8 cellular contexts compared by ENCODE assay signal in genomic region chr15:60005352-60006202, GRCh38. TPM values are rescaled to one million over a fixed set of nuclear protein-coding genes. Genes with fewer than 3 reads are reported as not detected.
DNase-seq lines count a peak whose midpoint lies in the region; ATAC-seq and TF ChIP-seq lines count a peak whose summit lies in the region.

No MANE protein-coding gene starts in this region.

- H3K4me3 Mint-ChIP-seq in CD4-positive, alpha-beta memory T cell: peak overlapping the region; percentile 86 to 95 (median 89)
- peak overlapping the region; percentile 79 to 88 (median 88) for H3K4me3 Mint-ChIP-seq in brain

- no peaks in the 10 kb centered on the region for H3K9me3 ChIP-seq in CD4-positive, alpha-beta memory T cell (ENCODE audit: control insufficient read depth in 1 of 2, low read length in 2 of 2)
- H3K9me3 ChIP-seq in mucosa of rectum (ENCODE audit: control insufficient read depth in 2 of 2, low read length in 2 of 2): no peaks in the 10 kb centered on the region

- H3K9ac ChIP-seq in mucosa of rectum (ENCODE audit: low read depth in 1 of 2, low read length in 2 of 2): peak overlapping the region in 1 of 2 donors; percentile 9

- H3K4me1 Mint-ChIP-seq in CD4-positive, alpha-beta memory T cell: peaks cover 24 to 57% (median 28%) of the 10 kb centered on the region in 4 donors
- peaks cover 61% of the 10 kb centered on the region for H3K4me1 Mint-ChIP-seq in brain

- no peak for TF ChIP-seq CTCF in brain (conservative IDR thresholded peaks at IDR 0.05)

- no peak for DNase-seq in CD4-positive, alpha-beta memory T cell
- DNase-seq in activated gamma-delta T cell treated with Interleukin-2 at 50 U/mL for 16 hours (no peak), NCI-H2171 treated with DMSO at 0.1 percent for 48 hours (lab: John Stamatoyannopoulos, UW) (no peak), AML-193 (lab: John Stamatoyannopoulos, UW) (no peak), NCI-H1930 (lab: John Stamatoyannopoulos, UW) (no peak)

- H3K27ac ChIP-seq in CD4-positive, alpha-beta memory T cell (ENCODE audit: low read depth, low read length): no peak overlapping the region
- H3K27ac ChIP-seq in mucosa of rectum (ENCODE audit: low read depth in 2 of 2, low read length in 2 of 2): no peak overlapping the region

- peaks cover 2 to 42% (median 22%) of the 10 kb centered on the region in 8 donors for H3K9me3 Mint-ChIP-seq in CD4-positive, alpha-beta memory T cell
- H3K9me3 Mint-ChIP-seq in brain: peaks cover 0 to 3% (median 0%) of the 10 kb centered on the region in 5 experiments

- H3K36me3 ChIP-seq in CD4-positive, alpha-beta memory T cell (ENCODE audit: insufficient read depth, low read length): no peaks in the 10 kb centered on the region
- H3K36me3 ChIP-seq in mucosa of rectum (ENCODE audit: control insufficient read depth in 2 of 2, insufficient read depth in 2 of 2, low read length in 2 of 2): no peaks in the 10 kb centered on the region

- peaks cover 71 to 77% of the 10 kb centered on the region in 2 donors for H3K27me3 Mint-ChIP-seq in CD4-positive, alpha-beta memory T cell
- H3K27me3 Mint-ChIP-seq in brain: peaks cover 100% of the 10 kb centered on the region

- peaks cover 40% of the 10 kb centered on the region for H3K4me1 ChIP-seq in CD4-positive, alpha-beta memory T cell (ENCODE audit: insufficient read depth, low read length)
- peaks cover 17 to 26% of the 10 kb centered on the region in 2 donors for H3K4me1 ChIP-seq in mucosa of rectum (ENCODE audit: control insufficient read depth in 2 of 2, insufficient read depth in 2 of 2, low read length in 2 of 2)

- CTCF ChIA-PET in CD4-positive, alpha-beta memory T cell (lab: Charles Lee; ENCODE audit: partially characterized antibody): no interaction called here

- intact Hi-C loops in CD4-positive, alpha-beta memory T cell (cut with micrococcal nuclease): loop anchor here (1.0 to 5.0 kb wide), 4 partner anchors 8 to 318 kb away; partner anchors contain the start of gene BNIP2

- peak overlapping the region; percentile 43 to 96 (median 82) for H3K27ac Mint-ChIP-seq in CD4-positive, alpha-beta memory T cell
- H3K27ac Mint-ChIP-seq in brain: peak overlapping the region in 3 of 5 experiments; percentile 93 to 94 (median 94)

- peaks cover 85% of the 10 kb centered on the region for H3K27me3 ChIP-seq in CD4-positive, alpha-beta memory T cell (ENCODE audit: insufficient read depth, low read length)
- H3K27me3 ChIP-seq in mucosa of rectum (ENCODE audit: control insufficient read depth in 2 of 2, insufficient read depth in 2 of 2, low read length in 2 of 2): peaks cover 82 to 84% of the 10 kb centered on the region in 2 donors

- H3K4me3 ChIP-seq in CD4-positive, alpha-beta memory T cell (ENCODE audit: low read length in 2 of 2): peak overlapping the region in 1 of 2 donors; percentile 66
- peak overlapping the region; percentile 59 to 74 for H3K4me3 ChIP-seq in mucosa of rectum (ENCODE audit: low read length in 2 of 2)

- H3K36me3 Mint-ChIP-seq in CD4-positive, alpha-beta memory T cell: peaks cover 0 to 18% of the 10 kb centered on the region in 2 donors
- H3K36me3 Mint-ChIP-seq in brain: no peaks in the 10 kb centered on the region

- peak; percentile 16 for ATAC-seq in HG03354 (IDR thresholded peaks at IDR 0.05; ENCODE audit: poor library complexity, severe bottlenecking, unreplicated experiment)

- POLR2A ChIA-PET in CD4-positive, alpha-beta memory T cell (lab: Charles Lee; ENCODE audit: partially characterized antibody): interaction anchor here (1.6 to 2.8 kb wide), 5 partner anchors 11 to 202 kb away, joined by 5 to 20 read pairs (median 7); no protein-coding TSS in a partner anchor

RNA-seq across cellular contexts. Expression of gene FOXB1, which starts 1.5 kb away (rescaled TPM):
- under 1 TPM in 1 of 2 experiments, not detected in 1; 0.14 TPM for total RNA-seq in CD4-positive, alpha-beta memory T cell
- polyA plus RNA-seq in CD4-positive, alpha-beta memory T cell: under 1 TPM in 1 of 2 donors, not detected in 1; 0.14 TPM
- 1.9 TPM for polyA plus RNA-seq in brain (ENCODE audit: insufficient read depth, low read depth, low replicate concordance)
